In genomic region chr1:19021845-19022244, GRCh38 we compare ENCODE assay signal across 26 cellular contexts.
DNase-seq lines count a peak whose midpoint lies in the region; ATAC-seq, FAIRE-seq and TF ChIP-seq lines count a peak whose summit lies in the region.
"Had no signal": no experiment of that assay in that cellular context is flagged by ENCODE, and none has a peak within 500 bp of the region (broad histone marks: within the 10 kb centered on the region; RNA-seq: fewer than 3 reads in every experiment).

No MANE protein-coding gene starts in this region.

- H3K36me3 Mint-ChIP-seq in MCF 10A (ENCODE audit: insufficient read depth, unreplicated experiment), result no peaks in the 10 kb centered on the region
- no peaks in the 10 kb centered on the region for H3K36me3 Mint-ChIP-seq in type B pancreatic cell
- H3K36me3 Mint-ChIP-seq: CD14-positive monocyte; CD8-positive, alpha-beta memory T cell had no signal

- no peaks in the 10 kb centered on the region for H3K36me3 ChIP-seq in mammary epithelial cell (ENCODE audit: insufficient read depth, low read length)
- H3K36me3 ChIP-seq in H1 (ENCODE audit: control insufficient read depth in 2 of 4, insufficient read depth in 4 of 4, low read length in 3 of 4), result no peaks in the 10 kb centered on the region
- no peaks in the 10 kb centered on the region for H3K36me3 ChIP-seq in mucosa of descending colon (ENCODE audit: low read depth)
- no peaks in the 10 kb centered on the region for H3K36me3 ChIP-seq in small intestine (ENCODE audit: control insufficient read depth in 2 of 2, insufficient read depth in 2 of 2, low read length in 2 of 2)
- no peaks in the 10 kb centered on the region for H3K36me3 ChIP-seq in gastrocnemius medialis
- H3K36me3 ChIP-seq: BE2C; BLaER1 treated with 17β-estradiol and CSF1 and Interleukin-3, amounts not matched to agents 10 nM and 100 nM had no signal

- intact Hi-C loops in mammary epithelial cell (cut with micrococcal nuclease), result no loop called here
- intact Hi-C loops in MCF 10A (cut with micrococcal nuclease), result no loop called here
- intact Hi-C loops in mucosa of descending colon (cut with DNase I, micrococcal nuclease), result no loop called here
- intact Hi-C loops in gastrocnemius medialis (cut with DNase I; ENCODE audit: low total_unique reads), result no loop called here

- no peak overlapping the region for H3K27ac Mint-ChIP-seq in MCF 10A (ENCODE audit: low read depth, unreplicated experiment)
- H3K27ac Mint-ChIP-seq in type B pancreatic cell, result no peak overlapping the region
- H3K27ac Mint-ChIP-seq: CD14-positive monocyte; CD4-positive, alpha-beta T cell; CD8-positive, alpha-beta memory T cell; GM23338 had no signal

- no peak overlapping the region for H3K9ac ChIP-seq in mammary epithelial cell (ENCODE audit: insufficient read depth, low read length)
- no peak overlapping the region for H3K9ac ChIP-seq in H1 (replicated peaks in 1 of 4; ENCODE audit: extremely low read depth in 1 of 4, low read depth in 3 of 4, low read length in 3 of 4)
- H3K9ac ChIP-seq: BLaER1 treated with 17β-estradiol and CSF1 and Interleukin-3, amounts not matched to agents 10 nM and 100 nM had no signal

- H4K5ac ChIP-seq in H1 (ENCODE audit: insufficient read length, low read depth, low read length), result no peak overlapping the region

- CTCF ChIA-PET in mammary epithelial cell (lab: Charles Lee; ENCODE audit: low non-redundant PET), result no interaction called here
- CTCF ChIA-PET in MCF 10A (lab: Yijun Ruan, JAX), result no interaction called here
- CTCF ChIA-PET in H1 (lab: Charles Lee; ENCODE audit: partially characterized antibody), result interaction anchor here (1.3 kb wide), 1 partner anchor 11 kb away, joined by 4 read pairs; no protein-coding TSS in a partner anchor

- H3K4me1 ChIP-seq in mammary epithelial cell (ENCODE audit: insufficient read depth, low read length) (no peaks in the 10 kb centered on the region), H1 (replicated peaks in 1 of 4; ENCODE audit: control insufficient read depth in 3 of 4, insufficient read depth in 4 of 4, low read length in 3 of 4) (no peaks in the 10 kb centered on the region), mucosa of descending colon (ENCODE audit: low read depth) (no peaks in the 10 kb centered on the region), small intestine (ENCODE audit: control insufficient read depth in 2 of 2, insufficient read depth in 1 of 2, low read depth in 1 of 2, low read length in 1 of 2) (no peaks in the 10 kb centered on the region), gastrocnemius medialis (no peaks in the 10 kb centered on the region)
- H3K4me1 ChIP-seq: BE2C; BLaER1 treated with 17β-estradiol and CSF1 and Interleukin-3, amounts not matched to agents 10 nM and 100 nM had no signal

- H3K4me3 Mint-ChIP-seq in MCF 10A (ENCODE audit: unreplicated experiment) (no peak overlapping the region), type B pancreatic cell (no peak overlapping the region)
- H3K4me3 Mint-ChIP-seq: CD14-positive monocyte; CD4-positive, alpha-beta T cell; CD8-positive, alpha-beta memory T cell; GM23338 had no signal

- in situ Hi-C loops in mammary epithelial cell (cut with MboI; ENCODE audit: low sequenced_read_pairs in 2 of 2), result no loop called here
- in situ Hi-C loops in gastrocnemius medialis (cut with MboI; ENCODE audit: low sequenced_read_pairs in 4 of 4), result no loop called here

- H3K9me3 ChIP-seq in mammary epithelial cell (replicated peaks; ENCODE audit: insufficient read depth, low read length) (no peaks in the 10 kb centered on the region), H1 (ENCODE audit: insufficient read depth in 2 of 2, low read depth in 1 of 2, low read length in 1 of 2) (no peaks in the 10 kb centered on the region), mucosa of descending colon (no peaks in the 10 kb centered on the region), small intestine (ENCODE audit: control insufficient read depth, low read depth) (no peaks in the 10 kb centered on the region), gastrocnemius medialis (no peaks in the 10 kb centered on the region)
- H3K9me3 ChIP-seq: BE2C had no signal

- H3K14ac ChIP-seq in H1 (ENCODE audit: insufficient read length), result no peak overlapping the region

- no peaks in the 10 kb centered on the region for H4K20me1 ChIP-seq in mammary epithelial cell (ENCODE audit: insufficient read depth, low read length)
- no peaks in the 10 kb centered on the region for H4K20me1 ChIP-seq in H1 (replicated peaks in 1 of 2; ENCODE audit: control insufficient read depth in 1 of 2, insufficient read depth in 2 of 2, low read length in 2 of 2)
- H4K20me1 ChIP-seq: BLaER1 treated with 17β-estradiol and CSF1 and Interleukin-3, amounts not matched to agents 10 nM and 100 nM had no signal

- H3K79me1 ChIP-seq in H1 (ENCODE audit: low read depth, low read length), result no peaks in the 10 kb centered on the region

- no peak overlapping the region for H3K18ac ChIP-seq in H1 (ENCODE audit: extremely low read depth, low read length)

- H3K27me3 Mint-ChIP-seq in MCF 10A (ENCODE audit: insufficient read depth, unreplicated experiment) (no peaks in the 10 kb centered on the region), type B pancreatic cell (no peaks in the 10 kb centered on the region)

- BruUV-seq in mammary epithelial cell (replicated peaks; lab: Mats Ljungman, UMichigan) (no TSS peak), MCF 10A (replicated peaks; lab: Mats Ljungman, UMichigan) (no TSS peak)

- TF ChIP-seq EP300 in H1 (IDR thresholded peaks at IDR 0.05; ENCODE audit: borderline replicate concordance in 1 of 2, low read depth in 2 of 2, low read length in 2 of 2), result no peak

- no peaks in the 10 kb centered on the region for H3K4me1 Mint-ChIP-seq in MCF 10A (ENCODE audit: insufficient read depth, unreplicated experiment)
- H3K4me1 Mint-ChIP-seq in type B pancreatic cell (ENCODE audit: unreplicated experiment), result no peaks in the 10 kb centered on the region
- H3K4me1 Mint-ChIP-seq: CD14-positive monocyte; CD8-positive, alpha-beta memory T cell; GM23338 had no signal

- H4K8ac ChIP-seq in H1 (ENCODE audit: extremely low read depth, insufficient read depth, low read length), result no peak overlapping the region

- ATAC-seq in mucosa of descending colon (peak; percentile 99), gastrocnemius medialis (no peak)
- ATAC-seq: GM12878, GM23338 had no signal

- no peak overlapping the region for H2BK20ac ChIP-seq in H1 (ENCODE audit: low read length)

- FAIRE-seq in H1 (lab: Jason Lieb, UNC), result no peak
- no peak for FAIRE-seq in small intestine (lab: Jason Lieb, UNC)
- FAIRE-seq: A204.1, D721Med, GM12878, GM19239, H54 had no signal

- no peak overlapping the region for H3K23ac ChIP-seq in H1 (ENCODE audit: insufficient read length)

- H2BK5ac ChIP-seq in H1 (ENCODE audit: low read depth, low read length), result no peak overlapping the region

- no peaks in the 10 kb centered on the region for H3K27me3 ChIP-seq in mammary epithelial cell (ENCODE audit: insufficient read depth, low read length)
- H3K27me3 ChIP-seq in H1 (replicated peaks in 1 of 4; ENCODE audit: control insufficient read depth in 3 of 4, extremely low read depth in 1 of 4, insufficient read depth in 3 of 4, low read length in 3 of 4), result no peaks in the 10 kb centered on the region
- no peaks in the 10 kb centered on the region for H3K27me3 ChIP-seq in small intestine (ENCODE audit: control insufficient read depth in 2 of 2, insufficient read depth in 2 of 2, low read length in 2 of 2)
- no peaks in the 10 kb centered on the region for H3K27me3 ChIP-seq in gastrocnemius medialis
- H3K27me3 ChIP-seq: BE2C; BLaER1 treated with 17β-estradiol and CSF1 and Interleukin-3, amounts not matched to agents 10 nM and 100 nM had no signal

- dilution Hi-C loops in mammary epithelial cell (cut with HindIII; ENCODE audit: low sequenced_read_pairs), result loop anchor here (5.0 kb wide), 1 partner anchor 105 kb away; no protein-coding TSS in a partner anchor

- H3K4me2 ChIP-seq in mammary epithelial cell (ENCODE audit: insufficient read depth, low read depth, low read length) (no peak overlapping the region), H1 (ENCODE audit: insufficient read depth in 1 of 2, low read depth in 2 of 2, low read length in 2 of 2) (no peak overlapping the region)
- H3K4me2 ChIP-seq: BLaER1 treated with 17β-estradiol and CSF1 and Interleukin-3, amounts not matched to agents 10 nM and 100 nM; GM23338 had no signal

- no peak for TF ChIP-seq POLR2A in H1 (IDR thresholded peaks at IDR 0.05; ENCODE audit: control extremely low read depth in 1 of 2, low read depth in 2 of 2, low read length in 2 of 2)
- no peak for TF ChIP-seq POLR2A in gastrocnemius medialis (IDR thresholded peaks at IDR 0.05)

- H3K4me3 ChIP-seq in mammary epithelial cell (replicated peaks in 1 of 3; ENCODE audit: insufficient read depth in 1 of 3, low read depth in 2 of 3, low read length in 3 of 3) (no peak overlapping the region), H1 (ENCODE audit: extremely low read depth in 1 of 4, insufficient read depth in 2 of 4, low read depth in 3 of 4, low read length in 4 of 4) (no peak overlapping the region), mucosa of descending colon (no peak overlapping the region), small intestine (ENCODE audit: low read depth in 1 of 2, low read length in 2 of 2) (no peak overlapping the region), gastrocnemius medialis (no peak overlapping the region)
- H3K4me3 ChIP-seq: BLaER1 treated with 17β-estradiol and CSF1 and Interleukin-3, amounts not matched to agents 10 nM and 100 nM; GM12878; GM23338 had no signal

- H2BK120ac ChIP-seq in H1 (replicated peaks; ENCODE audit: low read depth, low read length), result no peak overlapping the region

- H4K91ac ChIP-seq in H1 (replicated peaks; ENCODE audit: insufficient read length, low read length), result no peak overlapping the region

- H2AK5ac ChIP-seq in H1 (ENCODE audit: low read depth, low read length), result no peak overlapping the region

- H3K9me3 Mint-ChIP-seq in MCF 10A (ENCODE audit: unreplicated experiment), result no peaks in the 10 kb centered on the region
- no peaks in the 10 kb centered on the region for H3K9me3 Mint-ChIP-seq in type B pancreatic cell
- H3K9me3 Mint-ChIP-seq: CD4-positive, alpha-beta T cell; GM23338 had no signal

- no peak overlapping the region for H3K56ac ChIP-seq in H1 (replicated peaks; ENCODE audit: insufficient read length, low read depth, low read length)

- POLR2A ChIA-PET in MCF 10A (lab: Yijun Ruan, JAX) (no interaction called here), H1 (lab: Charles Lee; ENCODE audit: partially characterized antibody) (no interaction called here)

- WGBS in mammary epithelial cell (ENCODE audit: low coverage, missing lambda C conversion rate), result 88% methylated on average over 2 of the region's 2 CpGs
- 100% methylated on average over 2 of the region's 2 CpGs; no CpG with 5 or more reads in 1 of the 2 experiments for WGBS in H1 (ENCODE audit: extremely low coverage in 1 of 2, insufficient coverage in 1 of 2, insufficient read length in 1 of 2, insufficient replicate concordance in 2 of 2, low coverage in 1 of 2, low lambda C conversion rate in 2 of 2, missing lambda C conversion rate in 1 of 2), 2 experiments
- WGBS in small intestine, 3 donors, result 10 to 19% (median 12%) methylated on average over 2 of the region's 2 CpGs

- DNase-seq in mammary epithelial cell (no peak), MCF 10A (ENCODE audit: unreplicated experiment) (no peak), H1 (ENCODE audit: low read depth in 1 of 2, low spot score in 2 of 2) (peak in 1 of 2 experiments; percentile 13), mucosa of descending colon (peak in 1 of 3 donors; percentile 45), small intestine (peak; percentile 79), type B pancreatic cell (ENCODE audit: extremely low spot score, unreplicated experiment) (no peak), gastrocnemius medialis (no peak)
- DNase-seq in activated CD4-positive, alpha-beta T cell treated with anti-CD3 and anti-CD28 coated beads for 48 hours, result no peak
- DNase-seq: AML-193; BE2C; CD4-positive, alpha-beta T cell; CD8-positive, alpha-beta memory T cell; DMS 273 treated with DMSO at 0.1 percent for 48 hours; DMS79; EL; GDM1; HCEC 1CT had no signal

- no peaks in the 10 kb centered on the region for H3K79me2 ChIP-seq in mammary epithelial cell (ENCODE audit: insufficient read depth, low read length)
- no peaks in the 10 kb centered on the region for H3K79me2 ChIP-seq in H1 (ENCODE audit: control insufficient read depth in 1 of 2, insufficient read depth in 2 of 2, low read length in 2 of 2)

- TF ChIP-seq RAD21 in H1 (IDR thresholded peaks at IDR 0.05 in 1 of 2, conservative IDR thresholded peaks at IDR 0.05 in 1 of 2; ENCODE audit: low read depth in 2 of 2, low read length in 2 of 2), result no peak

- H2AFZ ChIP-seq in mammary epithelial cell (ENCODE audit: low read depth, low read length), result peak overlapping the region; percentile 35
- peak overlapping the region; percentile 35; the same call in 1 of the 2 replicates for H2AFZ ChIP-seq in H1 (ENCODE audit: low read length)
- H2AFZ ChIP-seq: GM23338 had no signal

- no peak overlapping the region for H3K4ac ChIP-seq in H1 (replicated peaks; ENCODE audit: insufficient read length, low read depth, low read length)

- H2BK15ac ChIP-seq in H1 (ENCODE audit: low read length), result no peak overlapping the region

- TF ChIP-seq CTCF in mammary epithelial cell (conservative IDR thresholded peaks at IDR 0.05 in 1 of 2, IDR thresholded peaks at IDR 0.05 in 1 of 2; ENCODE audit: extremely low read depth in 1 of 2, insufficient read depth in 1 of 2, low read depth in 1 of 2, low read length in 2 of 2) (no peak), MCF 10A (IDR thresholded peaks at IDR 0.05; ENCODE audit: unreplicated experiment) (no peak), H1 (IDR thresholded peaks at IDR 0.05; ENCODE audit: control extremely low read depth in 1 of 3, insufficient read depth in 1 of 3, low read depth in 1 of 3, low read length in 3 of 3) (no peak), mucosa of descending colon (IDR thresholded peaks at IDR 0.05) (no peak), type B pancreatic cell (conservative IDR thresholded peaks at IDR 0.05) (no peak), gastrocnemius medialis (IDR thresholded peaks at IDR 0.05 in 4 of 5, conservative IDR thresholded peaks at IDR 0.05 in 1 of 5) (no peak)

- H3K27ac ChIP-seq in mammary epithelial cell (ENCODE audit: insufficient read depth, low read depth, low read length) (no peak overlapping the region), H1 (ENCODE audit: low read depth, low read length) (no peak overlapping the region), small intestine (ENCODE audit: low read depth in 1 of 2, low read length in 1 of 2) (no peak overlapping the region), gastrocnemius medialis (no peak overlapping the region)
- H3K27ac ChIP-seq: 22Rv1; BLaER1 treated with 17β-estradiol and CSF1 and Interleukin-3, amounts not matched to agents 10 nM and 100 nM had no signal

- no peaks in the 10 kb centered on the region for H3K23me2 ChIP-seq in H1 (ENCODE audit: low read depth, low read length)

- H2BK12ac ChIP-seq in H1 (ENCODE audit: low read depth, low read length), result no peak overlapping the region
